10 cellular contexts compared by ENCODE assay signal in genomic region chr2:20212459-20212870, GRCh38. TPM values are rescaled to one million over a fixed set of nuclear protein-coding genes. Genes with fewer than 3 reads are reported as not detected.
DNase-seq lines count a peak whose midpoint lies in the region; ATAC-seq and TF ChIP-seq lines count a peak whose summit lies in the region.
"Had no signal": no experiment of that assay in that cellular context is flagged by ENCODE, and none has a peak within 500 bp of the region (broad histone marks: within the 10 kb centered on the region; RNA-seq: fewer than 3 reads in every experiment).

No MANE protein-coding gene starts in this region.

- no peaks in the 10 kb centered on the region for H3K9me3 Mint-ChIP-seq in activated CD4-positive, alpha-beta T cell treated with anti-CD3 and anti-CD28 coated beads for 36 hours (ENCODE audit: low read depth)
- no peaks in the 10 kb centered on the region for H3K9me3 Mint-ChIP-seq in activated T-helper 1 cell treated with anti-CD3 and anti-CD28 coated beads, Interleukin-12 subunit alpha, Interleukin-12 subunit beta, Interleukin-2, Interleukin-4 antibody, amounts not matched to agents 30 ng/mL and 10 ng/mL and 1 ng/mL, durations not matched to agents 14 hours and 24 hours and 36 hours

- CTCF ChIA-PET in HEK293 (lab: Yijun Ruan, JAX), result no interaction called here
- CTCF ChIA-PET in activated CD4-positive, alpha-beta T cell treated with anti-CD3 and anti-CD28 coated beads for 36 hours (lab: Charles Lee), result no interaction called here

- H3K27me3 Mint-ChIP-seq in activated CD4-positive, alpha-beta T cell treated with anti-CD3 and anti-CD28 coated beads for 36 hours, result no peaks in the 10 kb centered on the region
- H3K27me3 Mint-ChIP-seq in activated T-helper 1 cell treated with anti-CD3 and anti-CD28 coated beads, Interleukin-12 subunit alpha, Interleukin-12 subunit beta, Interleukin-2, Interleukin-4 antibody, amounts not matched to agents 30 ng/mL and 10 ng/mL and 1 ng/mL, durations not matched to agents 14 hours and 24 hours and 36 hours (ENCODE audit: insufficient read depth), result peaks cover 4% of the 10 kb centered on the region

- H2AFZ ChIP-seq in DND-41 (ENCODE audit: low read depth, low read length), result no peak overlapping the region

- H3K4me1 ChIP-seq in DND-41 (ENCODE audit: insufficient read depth, low read length) (no peaks in the 10 kb centered on the region), HEK293 (ENCODE audit: control insufficient read depth, insufficient read depth, low read length) (peaks cover 15% of the 10 kb centered on the region), right lobe of liver (peaks cover 0 to 99% (median 38%) of the 10 kb centered on the region in 4 donors)

- intact Hi-C loops in right lobe of liver (cut with DNase I), result no loop called here
- intact Hi-C loops in activated CD4-positive, alpha-beta T cell treated with anti-CD3 and anti-CD28 coated beads for 36 hours (cut with DNase I, micrococcal nuclease), result no loop called here
- intact Hi-C loops in activated T-helper 1 cell treated with anti-CD3 and anti-CD28 coated beads, Interleukin-12 subunit alpha, Interleukin-12 subunit beta, Interleukin-2, Interleukin-4 antibody, amounts not matched to agents 30 ng/mL and 10 ng/mL and 1 ng/mL, durations not matched to agents 14 hours and 24 hours and 36 hours (cut with micrococcal nuclease), result no loop called here

- H3K4me3 Mint-ChIP-seq in activated CD4-positive, alpha-beta T cell treated with anti-CD3 and anti-CD28 coated beads for 36 hours, result no peak overlapping the region
- no peak overlapping the region for H3K4me3 Mint-ChIP-seq in activated T-helper 1 cell treated with anti-CD3 and anti-CD28 coated beads, Interleukin-12 subunit alpha, Interleukin-12 subunit beta, Interleukin-2, Interleukin-4 antibody, amounts not matched to agents 30 ng/mL and 10 ng/mL and 1 ng/mL, durations not matched to agents 14 hours and 24 hours and 36 hours

- H3K4me1 Mint-ChIP-seq in activated CD4-positive, alpha-beta T cell treated with anti-CD3 and anti-CD28 coated beads for 36 hours, result no peaks in the 10 kb centered on the region
- H3K4me1 Mint-ChIP-seq in activated T-helper 1 cell treated with anti-CD3 and anti-CD28 coated beads, Interleukin-12 subunit alpha, Interleukin-12 subunit beta, Interleukin-2, Interleukin-4 antibody, amounts not matched to agents 30 ng/mL and 10 ng/mL and 1 ng/mL, durations not matched to agents 14 hours and 24 hours and 36 hours (ENCODE audit: low read depth), result no peaks in the 10 kb centered on the region

- H3K9me3 ChIP-seq in DND-41 (ENCODE audit: insufficient read depth, low read length, severe bottlenecking) (no peaks in the 10 kb centered on the region), HEK293 (ENCODE audit: control insufficient read depth, insufficient read depth, low read depth, low read length) (no peaks in the 10 kb centered on the region), right lobe of liver (no peaks in the 10 kb centered on the region)
- H3K9me3 ChIP-seq: Peyer's patch had no signal

- H3K4me3 ChIP-seq in DND-41 (ENCODE audit: low read depth in 1 of 2, low read length in 2 of 2) (no peak overlapping the region), HEK293 (ENCODE audit: low read depth, low read length) (no peak overlapping the region), right lobe of liver (peak overlapping the region in 2 of 3 donors; percentile 1 to 7)
- H3K4me3 ChIP-seq: Peyer's patch had no signal

- H3K9ac ChIP-seq in DND-41 (ENCODE audit: low read depth, low read length), result no peak overlapping the region

- TF ChIP-seq POLR2A in right lobe of liver (IDR thresholded peaks at IDR 0.05), result no peak

- WGBS in right lobe of liver (ENCODE audit: insufficient coverage, low coverage, low lambda C conversion rate, missing lambda C conversion rate), result 0% methylated on average over 2 of the region's 11 CpGs

- no peaks in the 10 kb centered on the region for H3K36me3 Mint-ChIP-seq in activated CD4-positive, alpha-beta T cell treated with anti-CD3 and anti-CD28 coated beads for 36 hours (ENCODE audit: low read depth)
- no peaks in the 10 kb centered on the region for H3K36me3 Mint-ChIP-seq in activated T-helper 1 cell treated with anti-CD3 and anti-CD28 coated beads, Interleukin-12 subunit alpha, Interleukin-12 subunit beta, Interleukin-2, Interleukin-4 antibody, amounts not matched to agents 30 ng/mL and 10 ng/mL and 1 ng/mL, durations not matched to agents 14 hours and 24 hours and 36 hours (ENCODE audit: low read depth)

- H3K79me2 ChIP-seq in DND-41 (ENCODE audit: insufficient read depth, low read length), result no peaks in the 10 kb centered on the region

- TF ChIP-seq CTCF in DND-41 (IDR thresholded peaks at IDR 0.05; ENCODE audit: borderline replicate concordance, extremely low read depth, low read length, poor library complexity, severe bottlenecking) (no peak), HEK293 (tag by site-specific recombination; IDR thresholded peaks at IDR 0.05) (no peak), VCaP (conservative IDR thresholded peaks at IDR 0.05) (no peak), right lobe of liver (IDR thresholded peaks at IDR 0.05) (no peak)

- DNase-seq in DND-41 (no peak), right lobe of liver (peak in 1 of 3 donors; percentile 36), nucleus accumbens (lab: John Stamatoyannopoulos, UW) (no peak), occipital lobe (lab: John Stamatoyannopoulos, UW) (no peak)
- no peak for DNase-seq in activated CD4-positive, alpha-beta T cell treated with anti-CD3 and anti-CD28 coated beads for 36 hours
- DNase-seq in activated T-helper 1 cell treated with anti-CD3 and anti-CD28 coated beads, Interleukin-12 subunit alpha, Interleukin-12 subunit beta, Interleukin-2, Interleukin-4 antibody, amounts not matched to agents 30 ng/mL and 10 ng/mL and 1 ng/mL, durations not matched to agents 14 hours and 24 hours and 36 hours (ENCODE audit: low spot score), result no peak
- DNase-seq: activated T-cell treated with anti-CD3 and anti-CD28 coated beads, Interleukin-2, amount 50 U/mL, for 1 hour had no signal

- no peak overlapping the region for H3K27ac Mint-ChIP-seq in activated CD4-positive, alpha-beta T cell treated with anti-CD3 and anti-CD28 coated beads for 36 hours
- H3K27ac Mint-ChIP-seq in activated T-helper 1 cell treated with anti-CD3 and anti-CD28 coated beads, Interleukin-12 subunit alpha, Interleukin-12 subunit beta, Interleukin-2, Interleukin-4 antibody, amounts not matched to agents 30 ng/mL and 10 ng/mL and 1 ng/mL, durations not matched to agents 14 hours and 24 hours and 36 hours, result no peak overlapping the region

- H3K27me3 ChIP-seq in DND-41 (ENCODE audit: insufficient read depth, low read length, poor library complexity), result peaks cover 18% of the 10 kb centered on the region
- no peaks in the 10 kb centered on the region for H3K27me3 ChIP-seq in right lobe of liver
- H3K27me3 ChIP-seq: Peyer's patch had no signal

- H3K27ac ChIP-seq in DND-41 (ENCODE audit: low read length), result no peak overlapping the region
- H3K27ac ChIP-seq in HEK293 (ENCODE audit: extremely low read depth, low read depth, low read length), result peak overlapping the region; percentile 34; the same call in 1 of the 2 replicates
- peak overlapping the region; percentile 76 for H3K27ac ChIP-seq in VCaP
- H3K27ac ChIP-seq in right lobe of liver, result peak overlapping the region; percentile 90 to 99 (median 98)

- POLR2A ChIA-PET in HEK293 (lab: Yijun Ruan, JAX), result interaction anchor here (2.2 kb wide), 1 partner anchor 10 kb away, joined by 6 read pairs; no protein-coding TSS in a partner anchor
- POLR2A ChIA-PET in activated CD4-positive, alpha-beta T cell treated with anti-CD3 and anti-CD28 coated beads for 36 hours (lab: Charles Lee), result no interaction called here

- ATAC-seq in DND-41 (ENCODE audit: insufficient read depth, low read depth) (0 out of 3 replicates have a peak, but pooled peaks have one; percentile 31), right lobe of liver (no peak)
- ATAC-seq in activated CD4-positive, alpha-beta T cell treated with anti-CD3 and anti-CD28 coated beads for 36 hours, result no peak

- no peak overlapping the region for H3K4me2 ChIP-seq in DND-41 (ENCODE audit: insufficient read depth, low read length)

- H3K36me3 ChIP-seq in DND-41 (ENCODE audit: insufficient read depth, low read length) (no peaks in the 10 kb centered on the region), HEK293 (ENCODE audit: control insufficient read depth in 2 of 2, insufficient read depth in 1 of 2, low read length in 2 of 2) (peaks cover 0 to 4% of the 10 kb centered on the region in 2 experiments; a peak in 1 of 3 replicates), right lobe of liver (no peaks in the 10 kb centered on the region)
- H3K36me3 ChIP-seq: Peyer's patch had no signal

- 0 out of 2 replicates have a peak, but pooled peaks cover 6% of the 10 kb centered on the region for H4K20me1 ChIP-seq in DND-41 (ENCODE audit: insufficient read depth, low read length)

TF ChIP-seq in HEK293, 187 proteins besides CTCF, POLR2A, EP300 and RAD21 (continues in another document):
- TF ChIP-seq ZNF26 (tag by site-specific recombination; IDR thresholded peaks at IDR 0.05) (no peak), ZFP69B (tag by site-specific recombination; IDR thresholded peaks at IDR 0.05) (peak; percentile 77), ZNF223 (tag by site-specific recombination; IDR thresholded peaks at IDR 0.05) (no peak), ZNF701 (tag by site-specific recombination; IDR thresholded peaks at IDR 0.05) (no peak), ZNF830 (tag by site-specific recombination; IDR thresholded peaks at IDR 0.05; ENCODE audit: low read depth) (no peak), GLIS1 (tag by site-specific recombination; IDR thresholded peaks at IDR 0.05) (no peak)

RNA-seq across cellular contexts. Expression of gene SDC1, which starts 12.5 kb away (rescaled TPM):
- total RNA-seq in right lobe of liver, result 100 to 1,000 TPM; 260 to 452 (median 415) TPM
- total RNA-seq in activated CD4-positive, alpha-beta T cell treated with anti-CD3 and anti-CD28 coated beads for 36 hours, result under 1 TPM in 1 of 2 experiments, not detected in 1; 0.23 TPM
- 0.26 and 0.27 TPM in 2 replicates for total RNA-seq in activated T-helper 1 cell treated with anti-CD3 and anti-CD28 coated beads, Interleukin-12 subunit alpha, Interleukin-12 subunit beta, Interleukin-2, Interleukin-4 antibody, amounts not matched to agents 30 ng/mL and 10 ng/mL and 1 ng/mL, durations not matched to agents 14 hours and 24 hours and 36 hours
- total RNA-seq in occipital lobe, result 9.0 TPM

Comparison
In these comparisons a context has a peak if more than half of its experiments do, and no peak if none do; other contexts are left out.
1. H3K4me3 ChIP-seq: peak in right lobe of liver (2 of 3); none in DND-41 (0 of 2) and HEK293 (single experiment).
2. RNA of gene SDC1, which starts 12.5 kb away (total RNA-seq): 260 to 452 TPM in right lobe of liver; 9.0 TPM in occipital lobe (single experiment), 0.26 to 0.27 TPM in activated T-helper 1 cell treated with anti-CD3 and anti-CD28 coated beads, Interleukin-12 subunit alpha, Interleukin-12 subunit beta, Interleukin-2, Interleukin-4 antibody, amounts not matched to agents 30 ng/mL and 10 ng/mL and 1 ng/mL, durations not matched to agents 14 hours and 24 hours and 36 hours and 0.23 TPM in activated CD4-positive, alpha-beta T cell treated with anti-CD3 and anti-CD28 coated beads for 36 hours; every median in the first group is over 10 times any median in the second.